ENCODE assay signal across 2 cellular contexts in genomic region chr9:114275246-114275994, GRCh38.
TF ChIP-seq lines count a peak whose summit lies in the region.

No MANE protein-coding gene starts in this region.

TF ChIP-seq in K562, 482 proteins besides CTCF, POLR2A, EP300 and RAD21:
- TF ChIP-seq CREM (IDR thresholded peaks at IDR 0.05; ENCODE audit: low read depth) (no peak), NFIX (CRISPR knock-in tag; IDR thresholded peaks at IDR 0.05; ENCODE audit: low read depth) (peak; percentile 34; the same call in 1 of the 2 replicates), MTA1 (IDR thresholded peaks at IDR 0.05; ENCODE audit: borderline replicate concordance) (no peak), NFIC (IDR thresholded peaks at IDR 0.05) (peak; percentile 82), ARID3A (IDR thresholded peaks at IDR 0.05; ENCODE audit: borderline replicate concordance, low read depth, low read length) (no peak), HOXB6 (CRISPR knock-in tag; IDR thresholded peaks at IDR 0.05; ENCODE audit: borderline replicate concordance) (no peak)

TF ChIP-seq in HepG2, 621 proteins besides CTCF, POLR2A, EP300 and RAD21:
- TF ChIP-seq ARID3A (IDR thresholded peaks at IDR 0.05; ENCODE audit: low read depth, low read length) (no peak), RERE (CRISPR knock-in tag; IDR thresholded peaks at IDR 0.05; ENCODE audit: low read depth) (no peak), TCF7 (IDR thresholded peaks at IDR 0.05; ENCODE audit: low read depth) (no peak), U2AF2 (IDR thresholded peaks at IDR 0.05; ENCODE audit: low read depth, low read length) (no peak), CBX1 (IDR thresholded peaks at IDR 0.05; ENCODE audit: low read depth) (no peak), ZNF646 (CRISPR knock-in tag; IDR thresholded peaks at IDR 0.05) (no peak), BCL3 (CRISPR knock-in tag; IDR thresholded peaks at IDR 0.05) (no peak), AGO2 (optimal IDR thresholded peaks at IDR 0.05; ENCODE audit: low read depth, low read length) (peak; percentile 92), AHR (CRISPR knock-in tag; IDR thresholded peaks at IDR 0.05) (no peak), ZBTB38 (CRISPR knock-in tag; IDR thresholded peaks at IDR 0.05) (no peak), RNF219 (CRISPR knock-in tag; IDR thresholded peaks at IDR 0.05) (no peak), ZNF292 (CRISPR knock-in tag; IDR thresholded peaks at IDR 0.05; ENCODE audit: borderline replicate concordance, low read depth) (no peak), LCORL (IDR thresholded peaks at IDR 0.05) (peak; percentile 77), LCORL (CRISPR knock-in tag; IDR thresholded peaks at IDR 0.05) (no peak)
